Comparison of ENCODE assay signal across 19 cellular contexts in genomic region chr6:166024252-166024651, GRCh38.
DNase-seq lines count a peak whose midpoint lies in the region; ATAC-seq and TF ChIP-seq lines count a peak whose summit lies in the region.
"Had no signal": no experiment of that assay in that cellular context is flagged by ENCODE, and none has a peak within 500 bp of the region (broad histone marks: within the 10 kb centered on the region; RNA-seq: fewer than 3 reads in every experiment).

No MANE protein-coding gene starts in this region.

- H3K9ac ChIP-seq in neuronal stem cell (ENCODE audit: low read depth, low read length, poor library complexity), result no peak overlapping the region

- DNase-seq in stimulated activated naive CD8-positive, alpha-beta T cell treated with anti-CD3 and anti-CD28 coated beads, Interleukin-15, amount 100 ng/mL, for 72 hours, result no peak
- DNase-seq in stimulated activated naive CD8-positive, alpha-beta T cell treated with anti-CD3 and anti-CD28 coated beads, Interleukin-15, Interleukin-2, amounts not matched to agents 100 U/mL and 50 U/mL, for 24 hours, result no peak
- DNase-seq in neuronal stem cell (ENCODE audit: low spot score) (no peak), upper lobe of right lung (no peak)
- DNase-seq: ACHN, AML-193, DMS79 treated with DMSO at 0.1 percent for 48 hours, NCI-H1092 treated with DMSO at 0.1 percent for 48 hours, NCI-H1694, NCI-H2081 treated with DMSO at 0.1 percent for 48 hours, NCI-H510A treated with DMSO at 0.1 percent for 48 hours, NCI-H82, OCI-M1, SIG-M5 had no signal

- no peak overlapping the region for H3K14ac ChIP-seq in neuronal stem cell (ENCODE audit: low read length)

- H2BK5ac ChIP-seq in neuronal stem cell (ENCODE audit: low read length), result no peak overlapping the region

- H2BK12ac ChIP-seq in neuronal stem cell (ENCODE audit: low read length), result no peak overlapping the region

- H3K4me3 Mint-ChIP-seq in stimulated activated naive CD8-positive, alpha-beta T cell treated with anti-CD3 and anti-CD28 coated beads, Interleukin-15, amount 100 ng/mL, for 72 hours, result no peak overlapping the region
- H3K4me3 Mint-ChIP-seq in activated T-helper 17 cell treated with anti-CD3 and anti-CD28 coated beads, Interleukin-2, amount 50 U/mL, for 72 hours, result no peak overlapping the region

- peaks cover 0 to 7% of the 10 kb centered on the region in 2 donors for H3K9me3 Mint-ChIP-seq in stimulated activated naive CD8-positive, alpha-beta T cell treated with anti-CD3 and anti-CD28 coated beads, Interleukin-15, amount 100 ng/mL, for 72 hours
- peaks cover 3% of the 10 kb centered on the region for H3K9me3 Mint-ChIP-seq in activated T-helper 17 cell treated with anti-CD3 and anti-CD28 coated beads, Interleukin-2, amount 50 U/mL, for 72 hours

- H3K79me1 ChIP-seq in neuronal stem cell (ENCODE audit: low read depth, low read length), result no peaks in the 10 kb centered on the region

- no peak overlapping the region for H3K18ac ChIP-seq in neuronal stem cell (ENCODE audit: low read length)

- H3K27me3 ChIP-seq in neuronal stem cell (ENCODE audit: control insufficient read depth in 3 of 3, insufficient read depth in 3 of 3, low read depth in 1 of 3, low read length in 3 of 3) (no peaks in the 10 kb centered on the region), upper lobe of right lung (no peaks in the 10 kb centered on the region)

- H3K4me2 ChIP-seq in neuronal stem cell (ENCODE audit: insufficient read depth, low read length, poor library complexity, severe bottlenecking), result no peak overlapping the region

- no peaks in the 10 kb centered on the region for H3K36me3 ChIP-seq in neuronal stem cell (replicated peaks in 1 of 2; ENCODE audit: control insufficient read depth in 2 of 2, insufficient read depth in 2 of 2, low read length in 2 of 2)
- no peaks in the 10 kb centered on the region for H3K36me3 ChIP-seq in upper lobe of right lung

- H4K8ac ChIP-seq in neuronal stem cell (ENCODE audit: low read depth, low read length), result no peak overlapping the region

- no peak overlapping the region for H2BK15ac ChIP-seq in neuronal stem cell (ENCODE audit: low read length)

- H2BK120ac ChIP-seq in neuronal stem cell (ENCODE audit: low read depth, low read length), result no peak overlapping the region

- H2AFZ ChIP-seq in neuronal stem cell (ENCODE audit: low read length), result no peak overlapping the region

- H3K4me1 ChIP-seq in neuronal stem cell (ENCODE audit: control insufficient read depth in 2 of 2, insufficient read depth in 1 of 2, low read depth in 1 of 2, low read length in 2 of 2), result no peaks in the 10 kb centered on the region
- no peaks in the 10 kb centered on the region for H3K4me1 ChIP-seq in upper lobe of right lung

- no peak overlapping the region for H2AK5ac ChIP-seq in neuronal stem cell (ENCODE audit: low read depth, low read length)

- H3K9me3 ChIP-seq in neuronal stem cell (replicated peaks in 1 of 2; ENCODE audit: control insufficient read depth in 2 of 2, insufficient read depth in 1 of 2, low read depth in 1 of 2, low read length in 2 of 2) (no peaks in the 10 kb centered on the region), upper lobe of right lung (no peaks in the 10 kb centered on the region)

- H3K4me1 Mint-ChIP-seq in stimulated activated naive CD8-positive, alpha-beta T cell treated with anti-CD3 and anti-CD28 coated beads, Interleukin-15, amount 100 ng/mL, for 72 hours, result no peaks in the 10 kb centered on the region
- no peaks in the 10 kb centered on the region for H3K4me1 Mint-ChIP-seq in activated T-helper 17 cell treated with anti-CD3 and anti-CD28 coated beads, Interleukin-2, amount 50 U/mL, for 72 hours

- peaks cover 6% of the 10 kb centered on the region for H3K27me3 Mint-ChIP-seq in stimulated activated naive CD8-positive, alpha-beta T cell treated with anti-CD3 and anti-CD28 coated beads, Interleukin-15, amount 100 ng/mL, for 72 hours
- peaks cover 4% of the 10 kb centered on the region for H3K27me3 Mint-ChIP-seq in activated T-helper 17 cell treated with anti-CD3 and anti-CD28 coated beads, Interleukin-2, amount 50 U/mL, for 72 hours

- no peak overlapping the region for H3K27ac Mint-ChIP-seq in stimulated activated naive CD8-positive, alpha-beta T cell treated with anti-CD3 and anti-CD28 coated beads, Interleukin-15, amount 100 ng/mL, for 72 hours
- no peak overlapping the region for H3K27ac Mint-ChIP-seq in activated T-helper 17 cell treated with anti-CD3 and anti-CD28 coated beads, Interleukin-2, amount 50 U/mL, for 72 hours

- H4K91ac ChIP-seq in neuronal stem cell (ENCODE audit: low read depth, low read length, poor library complexity), result peak overlapping the region; percentile 9

- peak overlapping the region; percentile 39 for H3K23ac ChIP-seq in neuronal stem cell (ENCODE audit: low read depth, low read length, poor library complexity)

- no peaks in the 10 kb centered on the region for H3K36me3 Mint-ChIP-seq in activated T-helper 17 cell treated with anti-CD3 and anti-CD28 coated beads, Interleukin-2, amount 50 U/mL, for 72 hours (ENCODE audit: low read depth)

- no peak overlapping the region for H3K4ac ChIP-seq in neuronal stem cell (ENCODE audit: low read length)

- intact Hi-C loops in upper lobe of right lung (cut with DNase I), result no loop called here

- ATAC-seq in stimulated activated naive CD8-positive, alpha-beta T cell treated with anti-CD3 and anti-CD28 coated beads, Interleukin-15, amount 100 ng/mL, for 72 hours, result peak; percentile 35
- no peak for ATAC-seq in stimulated activated naive CD8-positive, alpha-beta T cell treated with anti-CD3 and anti-CD28 coated beads, Interleukin-15, Interleukin-2, amounts not matched to agents 100 U/mL and 50 U/mL, for 24 hours
- ATAC-seq in activated T-helper 17 cell treated with anti-CD3 and anti-CD28 coated beads, Interleukin-2, amount 50 U/mL, for 72 hours (replicated peaks), result peak; percentile 14
- peak; percentile 36 for ATAC-seq in upper lobe of right lung
- ATAC-seq in HG02798 (IDR thresholded peaks at IDR 0.05; ENCODE audit: poor library complexity, unreplicated experiment), result no peak
- ATAC-seq in HG03135 (IDR thresholded peaks at IDR 0.05; ENCODE audit: unreplicated experiment), result no peak
- no peak for ATAC-seq in HG02840 (IDR thresholded peaks at IDR 0.05; ENCODE audit: low FRiP score, unreplicated experiment)

- H3K27ac ChIP-seq in neuronal stem cell (replicated peaks; ENCODE audit: low read length) (no peak overlapping the region), upper lobe of right lung (no peak overlapping the region)
- H3K27ac ChIP-seq: C4-2B had no signal

- no CpG with 5 or more reads among the region's 8 CpGs for WGBS in neuronal stem cell (ENCODE audit: extremely low coverage in 2 of 2, insufficient read length in 2 of 2, insufficient replicate concordance in 1 of 2), 2 donors

- H3K4me3 ChIP-seq in neuronal stem cell (ENCODE audit: low read length in 2 of 2) (no peak overlapping the region), upper lobe of right lung (no peak overlapping the region)

- TF ChIP-seq CTCF in upper lobe of right lung (IDR thresholded peaks at IDR 0.05), result no peak

Comparison
In these comparisons a context has a peak if more than half of its experiments do, and no peak if none do; other contexts are left out.
1. ATAC-seq: peak in stimulated activated naive CD8-positive, alpha-beta T cell treated with anti-CD3 and anti-CD28 coated beads, Interleukin-15, amount 100 ng/mL, for 72 hours (single experiment), activated T-helper 17 cell treated with anti-CD3 and anti-CD28 coated beads, Interleukin-2, amount 50 U/mL, for 72 hours (single experiment) and upper lobe of right lung (single experiment); none in stimulated activated naive CD8-positive, alpha-beta T cell treated with anti-CD3 and anti-CD28 coated beads, Interleukin-15, Interleukin-2, amounts not matched to agents 100 U/mL and 50 U/mL, for 24 hours (single experiment), HG02798 (single experiment), HG03135 (single experiment) and HG02840 (single experiment).